In genomic region chr10:48390005-48390871, GRCh38 we compare ENCODE assay signal across 28 cellular contexts.
DNase-seq lines count a peak whose midpoint lies in the region; ATAC-seq and TF ChIP-seq lines count a peak whose summit lies in the region.
"Had no signal": no experiment of that assay in that cellular context is flagged by ENCODE, and none has a peak within 500 bp of the region (broad histone marks: within the 10 kb centered on the region; RNA-seq: fewer than 3 reads in every experiment).

No MANE protein-coding gene starts in this region.

- H3K36me3 Mint-ChIP-seq in CD4-positive, CD25-positive, alpha-beta regulatory T cell = no peaks in the 10 kb centered on the region
- peaks cover 2% of the 10 kb centered on the region for H3K36me3 Mint-ChIP-seq in activated CD8-positive, alpha-beta T cell treated with anti-CD3 and anti-CD28 coated beads, Interleukin-2, amount 10 ng/mL, durations not matched to agents 7 days and 5 days (ENCODE audit: low read depth)
- H3K36me3 Mint-ChIP-seq in natural killer cell (no peaks in the 10 kb centered on the region), GM23338 (ENCODE audit: low read depth) (no peaks in the 10 kb centered on the region)
- H3K36me3 Mint-ChIP-seq: stimulated activated memory B cell treated with anti-CD40 and anti-IgM and Interleukin-4, amounts not matched to agents 10 μg/mL and 1 μg/mL and 100 μg/mL, for 72 hours had no signal

- H4K20me1 ChIP-seq in KMS-11 (ENCODE audit: insufficient read depth) = no peaks in the 10 kb centered on the region
- peaks cover 8% of the 10 kb centered on the region; the same call in 1 of the 2 replicates for H4K20me1 ChIP-seq in GM23338 (replicated peaks; ENCODE audit: insufficient read depth)

- TF ChIP-seq POLR2A in erythroblast (IDR thresholded peaks at IDR 0.05; ENCODE audit: low read length) (no peak), suprapubic skin (IDR thresholded peaks at IDR 0.05) (no peak)

- peak overlapping the region; percentile 3 for H3K4me3 ChIP-seq in CD4-positive, CD25-positive, alpha-beta regulatory T cell (ENCODE audit: low read depth, low read length)
- H3K4me3 ChIP-seq in KMS-11 (IDR thresholded peaks at IDR 0.05; ENCODE audit: insufficient read depth, low read depth, low read length) = no peak overlapping the region
- H3K4me3 ChIP-seq in GM23338 = no peak overlapping the region
- no peak overlapping the region for H3K4me3 ChIP-seq in suprapubic skin
- H3K4me3 ChIP-seq: esophagus muscularis mucosa, heart right ventricle, lung, MG63, right lobe of liver, SK-N-MC had no signal

- no peaks in the 10 kb centered on the region for H3K36me3 ChIP-seq in CD4-positive, CD25-positive, alpha-beta regulatory T cell (ENCODE audit: control insufficient read depth, insufficient read depth, low read length)
- H3K36me3 ChIP-seq in KMS-11 (ENCODE audit: insufficient read depth) = no peaks in the 10 kb centered on the region
- H3K36me3 ChIP-seq in GM23338 (ENCODE audit: insufficient read depth) = no peaks in the 10 kb centered on the region
- no peaks in the 10 kb centered on the region for H3K36me3 ChIP-seq in suprapubic skin
- H3K36me3 ChIP-seq: esophagus muscularis mucosa, heart right ventricle, MG63, right lobe of liver had no signal

- no peaks in the 10 kb centered on the region for H3K9me3 Mint-ChIP-seq in CD4-positive, CD25-positive, alpha-beta regulatory T cell
- H3K9me3 Mint-ChIP-seq in activated CD8-positive, alpha-beta T cell treated with anti-CD3 and anti-CD28 coated beads, Interleukin-2, amount 10 ng/mL, durations not matched to agents 7 days and 5 days (ENCODE audit: insufficient read depth) = no peaks in the 10 kb centered on the region
- no peaks in the 10 kb centered on the region for H3K9me3 Mint-ChIP-seq in natural killer cell
- no peaks in the 10 kb centered on the region for H3K9me3 Mint-ChIP-seq in GM23338
- H3K9me3 Mint-ChIP-seq: activated CD4-positive, alpha-beta T cell treated with anti-CD3 and anti-CD28 coated beads, Interleukin-2, amount 10 ng/mL, durations not matched to agents 7 days and 5 days; activated naive CD4-positive, alpha-beta T cell treated with anti-CD3 and anti-CD28 coated beads, Interleukin-2, amount 10 ng/mL, durations not matched to agents 7 days and 5 days; stimulated activated memory B cell treated with anti-CD40 and anti-IgM and Interleukin-4, amounts not matched to agents 10 μg/mL and 1 μg/mL and 100 μg/mL, for 72 hours had no signal

- no peaks in the 10 kb centered on the region for H3F3A ChIP-seq in GM23338 (replicated peaks; ENCODE audit: low read depth)

- POLR2A ChIA-PET in activated CD8-positive, alpha-beta T cell treated with anti-CD3 and anti-CD28 coated beads, Interleukin-2, amount 10 ng/mL, durations not matched to agents 7 days and 5 days (lab: Charles Lee) = interaction anchor here (0.7 kb wide), 1 partner anchor 80 kb away, joined by 3 read pairs; no protein-coding TSS in a partner anchor

- no peaks in the 10 kb centered on the region for H3K27me3 Mint-ChIP-seq in CD4-positive, CD25-positive, alpha-beta regulatory T cell
- H3K27me3 Mint-ChIP-seq in activated CD8-positive, alpha-beta T cell treated with anti-CD3 and anti-CD28 coated beads, Interleukin-2, amount 10 ng/mL, durations not matched to agents 7 days and 5 days (ENCODE audit: low read depth) = no peaks in the 10 kb centered on the region
- H3K27me3 Mint-ChIP-seq in natural killer cell (ENCODE audit: low read depth in 2 of 2) (no peaks in the 10 kb centered on the region), GM23338 (ENCODE audit: insufficient read depth, low read depth, poor library complexity) (no peaks in the 10 kb centered on the region)
- H3K27me3 Mint-ChIP-seq: activated CD4-positive, alpha-beta T cell treated with anti-CD3 and anti-CD28 coated beads, Interleukin-2, amount 10 ng/mL, durations not matched to agents 7 days and 5 days; activated naive CD4-positive, alpha-beta T cell treated with anti-CD3 and anti-CD28 coated beads, Interleukin-2, amount 10 ng/mL, durations not matched to agents 7 days and 5 days; stimulated activated memory B cell treated with anti-CD40 and anti-IgM and Interleukin-4, amounts not matched to agents 10 μg/mL and 1 μg/mL and 100 μg/mL, for 72 hours had no signal

- no peaks in the 10 kb centered on the region for H3K27me3 ChIP-seq in CD4-positive, CD25-positive, alpha-beta regulatory T cell (ENCODE audit: control insufficient read depth, insufficient read depth, low read length)
- H3K27me3 ChIP-seq in KMS-11 (ENCODE audit: insufficient read depth, low read depth) (no peaks in the 10 kb centered on the region), GM23338 (ENCODE audit: insufficient read depth) (no peaks in the 10 kb centered on the region), suprapubic skin (no peaks in the 10 kb centered on the region)
- H3K27me3 ChIP-seq: esophagus muscularis mucosa, foreskin keratinocyte, heart right ventricle, MG63, right lobe of liver had no signal

- H3K9me2 ChIP-seq in GM23338 (ENCODE audit: insufficient read depth) = no peaks in the 10 kb centered on the region

- H3K4me2 ChIP-seq in KMS-11 = peak overlapping the region; percentile 43
- H3K4me2 ChIP-seq in GM23338 = no peak overlapping the region

- peaks cover 42 to 65% (median 56%) of the 10 kb centered on the region in 4 donors for H3K4me1 Mint-ChIP-seq in CD4-positive, CD25-positive, alpha-beta regulatory T cell
- H3K4me1 Mint-ChIP-seq in activated CD8-positive, alpha-beta T cell treated with anti-CD3 and anti-CD28 coated beads, Interleukin-2, amount 10 ng/mL, durations not matched to agents 7 days and 5 days (ENCODE audit: low read depth) = peaks cover 36% of the 10 kb centered on the region
- H3K4me1 Mint-ChIP-seq in natural killer cell (peaks cover 38 to 39% of the 10 kb centered on the region in 2 donors), GM23338 (peaks cover 13% of the 10 kb centered on the region)

- no peak for ATAC-seq in CD4-positive, CD25-positive, alpha-beta regulatory T cell (ENCODE audit: low read depth in 2 of 2)
- no peak for ATAC-seq in activated CD8-positive, alpha-beta T cell treated with anti-CD3 and anti-CD28 coated beads, Interleukin-2, amount 10 ng/mL, durations not matched to agents 7 days and 5 days
- ATAC-seq in natural killer cell = no peak
- ATAC-seq in GM19035 (IDR thresholded peaks at IDR 0.05; ENCODE audit: unreplicated experiment) = no peak
- ATAC-seq in GM23338 = no peak
- ATAC-seq: stimulated activated memory B cell treated with anti-CD40 and anti-IgM and Interleukin-4, amounts not matched to agents 10 μg/mL and 1 μg/mL and 100 μg/mL, for 72 hours had no signal

- peaks cover 41% of the 10 kb centered on the region for H3K4me1 ChIP-seq in CD4-positive, CD25-positive, alpha-beta regulatory T cell (ENCODE audit: control insufficient read depth, insufficient read depth, low read length, poor library complexity, severe bottlenecking)
- peaks cover 69% of the 10 kb centered on the region for H3K4me1 ChIP-seq in KMS-11 (ENCODE audit: low read depth, poor library complexity, severe bottlenecking)
- H3K4me1 ChIP-seq in GM23338 (ENCODE audit: insufficient read depth) = peaks cover 7% of the 10 kb centered on the region; the same call in 1 of the 2 replicates
- H3K4me1 ChIP-seq in suprapubic skin = peaks cover 15% of the 10 kb centered on the region
- H3K4me1 ChIP-seq: right lobe of liver had no signal

- no peak for TF ChIP-seq CTCF in KMS-11 (conservative IDR thresholded peaks at IDR 0.05; ENCODE audit: low read depth, low read length)
- TF ChIP-seq CTCF in natural killer cell (IDR thresholded peaks at IDR 0.05) = no peak
- TF ChIP-seq CTCF in GM23338 (conservative IDR thresholded peaks at IDR 0.05; ENCODE audit: low read depth in 2 of 2) = no peak
- no peak for TF ChIP-seq CTCF in suprapubic skin (IDR thresholded peaks at IDR 0.05)

- H3K27ac ChIP-seq in CD4-positive, CD25-positive, alpha-beta regulatory T cell (ENCODE audit: insufficient read depth, low read length, poor library complexity, severe bottlenecking) = no peak overlapping the region
- peak overlapping the region; percentile 53; the same call in 1 of the 2 replicates for H3K27ac ChIP-seq in KMS-11
- no peak overlapping the region for H3K27ac ChIP-seq in GM23338 (ENCODE audit: low read depth)
- no peak overlapping the region for H3K27ac ChIP-seq in suprapubic skin
- H3K27ac ChIP-seq: C4-2B, esophagus muscularis mucosa, foreskin keratinocyte, heart right ventricle, right lobe of liver, RWPE1, SK-N-MC had no signal

- intact Hi-C loops in natural killer cell (cut with micrococcal nuclease) = no loop called here

- H2AFZ ChIP-seq in KMS-11 (ENCODE audit: low read depth) (no peak overlapping the region), GM23338 (no peak overlapping the region)

- no peak for TF ChIP-seq EP300 in suprapubic skin (IDR thresholded peaks at IDR 0.05)

- H3K4me3 Mint-ChIP-seq in CD4-positive, CD25-positive, alpha-beta regulatory T cell = peak overlapping the region in 2 of 4 donors; percentile 35 to 39
- H3K4me3 Mint-ChIP-seq in activated CD8-positive, alpha-beta T cell treated with anti-CD3 and anti-CD28 coated beads, Interleukin-2, amount 10 ng/mL, durations not matched to agents 7 days and 5 days = no peak overlapping the region
- H3K4me3 Mint-ChIP-seq in natural killer cell (no peak overlapping the region), GM23338 (no peak overlapping the region)
- H3K4me3 Mint-ChIP-seq: activated CD4-positive, alpha-beta T cell treated with anti-CD3 and anti-CD28 coated beads, Interleukin-2, amount 10 ng/mL, durations not matched to agents 7 days and 5 days; activated naive CD4-positive, alpha-beta T cell treated with anti-CD3 and anti-CD28 coated beads, Interleukin-2, amount 10 ng/mL, durations not matched to agents 7 days and 5 days; stimulated activated memory B cell treated with anti-CD40 and anti-IgM and Interleukin-4, amounts not matched to agents 10 μg/mL and 1 μg/mL and 100 μg/mL, for 72 hours had no signal

- DNase-seq in CD4-positive, CD25-positive, alpha-beta regulatory T cell = no peak
- no peak for DNase-seq in activated CD8-positive, alpha-beta T cell treated with anti-CD3 and anti-CD28 coated beads, Interleukin-2, amount 10 ng/mL, durations not matched to agents 7 days and 5 days
- no peak for DNase-seq in natural killer cell
- DNase-seq in erythroblast (lab: John Stamatoyannopoulos, UW) = no peak
- no peak for DNase-seq in GM23338 (ENCODE audit: low spot score)
- DNase-seq in suprapubic skin (ENCODE audit: low spot score in 2 of 2) = no peak
- DNase-seq: activated CD4-positive, alpha-beta T cell treated with anti-CD3 and anti-CD28 coated beads, Interleukin-2, amount 10 ng/mL, durations not matched to agents 7 days and 5 days; activated naive CD4-positive, alpha-beta T cell treated with anti-CD3 and anti-CD28 coated beads, Interleukin-2, amount 10 ng/mL, durations not matched to agents 7 days and 5 days; anterior cingulate cortex; effector memory CD4-positive, alpha-beta T cell; GOT3; heart right ventricle; MG63; NCI-H2081; NCI-H345; NCI-H748 treated with DMSO at 0.1 percent for 48 hours; right lobe of liver; stimulated activated CD4-positive, alpha-beta T cell treated with anti-CD3 and anti-CD28 coated beads, Interleukin-4, amount 100 ng/mL, for 24 hours; T1000 had no signal

- WGBS in suprapubic skin = 94% methylated on average over 6 of the region's 6 CpGs

- peak overlapping the region in 2 of 3 donors; percentile 14 to 54 for H3K27ac Mint-ChIP-seq in CD4-positive, CD25-positive, alpha-beta regulatory T cell
- peak overlapping the region; percentile 39 for H3K27ac Mint-ChIP-seq in activated CD8-positive, alpha-beta T cell treated with anti-CD3 and anti-CD28 coated beads, Interleukin-2, amount 10 ng/mL, durations not matched to agents 7 days and 5 days
- peak overlapping the region; percentile 4 to 20 for H3K27ac Mint-ChIP-seq in natural killer cell
- no peak overlapping the region for H3K27ac Mint-ChIP-seq in GM23338
- H3K27ac Mint-ChIP-seq: stimulated activated memory B cell treated with anti-CD40 and anti-IgM and Interleukin-4, amounts not matched to agents 10 μg/mL and 1 μg/mL and 100 μg/mL, for 72 hours had no signal

- no peak overlapping the region for H3K9ac ChIP-seq in KMS-11

- H3K9me3 ChIP-seq in CD4-positive, CD25-positive, alpha-beta regulatory T cell (ENCODE audit: control insufficient read depth in 2 of 2, low read length in 2 of 2) = no peaks in the 10 kb centered on the region
- H3K9me3 ChIP-seq in suprapubic skin = no peaks in the 10 kb centered on the region
- H3K9me3 ChIP-seq: esophagus muscularis mucosa, heart right ventricle, MG63, right lobe of liver had no signal

- CTCF ChIA-PET in activated CD8-positive, alpha-beta T cell treated with anti-CD3 and anti-CD28 coated beads, Interleukin-2, amount 10 ng/mL, durations not matched to agents 7 days and 5 days (lab: Charles Lee) = interaction anchor here (0.8 to 2.0 kb wide), 4 partner anchors 11 to 266 kb away, joined by 3 to 9 read pairs (median 4); no protein-coding TSS in a partner anchor

- peaks cover 8% of the 10 kb centered on the region; the same call in 1 of the 2 replicates for H3K79me2 ChIP-seq in KMS-11 (ENCODE audit: insufficient read depth, low read depth)
- H3K79me2 ChIP-seq in GM23338 (replicated peaks; ENCODE audit: insufficient read depth) = peaks cover 47% of the 10 kb centered on the region
